Comparison of ENCODE assay signal across 25 cellular contexts in genomic region chrX:19097553-19097952, GRCh38. TPM values are rescaled to one million over a fixed set of nuclear protein-coding genes. Genes with fewer than 3 reads are reported as not detected.
"Had no signal": no experiment of that assay in that cellular context is flagged by ENCODE, and none has a peak within 500 bp of the region (broad histone marks: within the 10 kb centered on the region; RNA-seq: fewer than 3 reads in every experiment).

No MANE protein-coding gene starts in this region.

- H3K27me3 ChIP-seq: brain microvascular endothelial cell, cardiac muscle cell had no signal

- H3K36me3 ChIP-seq: brain microvascular endothelial cell, cardiac muscle cell had no signal

- H3K4me3 Mint-ChIP-seq: activated CD4-positive, alpha-beta memory T cell treated with anti-CD3 and anti-CD28 coated beads, Interleukin-2, amount 10 ng/mL, durations not matched to agents 7 days and 5 days; activated CD4-positive, alpha-beta T cell treated with anti-CD3 and anti-CD28 coated beads, Interleukin-2, amount 10 ng/mL, durations not matched to agents 7 days and 5 days; activated naive CD4-positive, alpha-beta T cell treated with anti-CD3 and anti-CD28 coated beads, Interleukin-2, amount 10 ng/mL, durations not matched to agents 7 days and 5 days; activated naive CD8-positive, alpha-beta T cell treated with anti-CD3 and anti-CD28 coated beads for 36 hours; activated T-helper 17 cell treated with anti-CD3 and anti-CD28 coated beads, Interleukin-2, amount 50 U/mL, for 72 hours; T-helper 17 cell had no signal

- H3K27me3 Mint-ChIP-seq: activated CD4-positive, alpha-beta T cell treated with anti-CD3 and anti-CD28 coated beads, Interleukin-2, amount 10 ng/mL, durations not matched to agents 7 days and 5 days; activated naive CD4-positive, alpha-beta T cell treated with anti-CD3 and anti-CD28 coated beads, Interleukin-2, amount 10 ng/mL, durations not matched to agents 7 days and 5 days; activated naive CD8-positive, alpha-beta T cell treated with anti-CD3 and anti-CD28 coated beads for 36 hours; activated T-helper 17 cell treated with anti-CD3 and anti-CD28 coated beads, Interleukin-2, amount 50 U/mL, for 72 hours; T-helper 17 cell had no signal

- H3K27ac ChIP-seq: brain microvascular endothelial cell, cardiac muscle cell had no signal

- DNase-seq: activated CD4-positive, alpha-beta memory T cell treated with anti-CD3 and anti-CD28 coated beads, Interleukin-2, amount 10 ng/mL, durations not matched to agents 7 days and 5 days; activated CD4-positive, alpha-beta T cell treated with anti-CD3 and anti-CD28 coated beads, Interleukin-2, amount 10 ng/mL, durations not matched to agents 7 days and 5 days; activated CD4-positive, CD25-positive, alpha-beta regulatory T cell; activated gamma-delta T cell treated with Interleukin-2 at 50 U/mL for 16 hours; activated naive CD4-positive, alpha-beta T cell treated with anti-CD3 and anti-CD28 coated beads, Interleukin-2, amount 10 ng/mL, durations not matched to agents 7 days and 5 days; activated naive CD8-positive, alpha-beta T cell treated with anti-CD3 and anti-CD28 coated beads for 36 hours; activated T-cell treated with anti-CD3 and anti-CD28 coated beads for 4 hours; activated T-cell treated with anti-CD3 and anti-CD28 coated beads, Interleukin-2, amount 50 U/mL, for 48 hours; brain microvascular endothelial cell; NCI-H1092; NCI-H1417; NCI-H1930; NCI-H2171; NCI-H2227 treated with DMSO at 0.1 percent for 48 hours; NCI-H446 treated with DMSO at 0.1 percent for 48 hours; NCI-H526; NCI-H82; SIG-M5; T-helper 17 cell; T-helper 9 cell had no signal

- ATAC-seq: activated T-helper 17 cell treated with anti-CD3 and anti-CD28 coated beads, Interleukin-2, amount 50 U/mL, for 72 hours; T-helper 17 cell had no signal

- H3K27ac Mint-ChIP-seq: activated CD4-positive, alpha-beta memory T cell treated with anti-CD3 and anti-CD28 coated beads, Interleukin-2, amount 10 ng/mL, durations not matched to agents 7 days and 5 days; activated CD4-positive, alpha-beta T cell treated with anti-CD3 and anti-CD28 coated beads, Interleukin-2, amount 10 ng/mL, durations not matched to agents 7 days and 5 days; activated naive CD4-positive, alpha-beta T cell treated with anti-CD3 and anti-CD28 coated beads, Interleukin-2, amount 10 ng/mL, durations not matched to agents 7 days and 5 days; activated naive CD8-positive, alpha-beta T cell treated with anti-CD3 and anti-CD28 coated beads for 36 hours; activated T-helper 17 cell treated with anti-CD3 and anti-CD28 coated beads, Interleukin-2, amount 50 U/mL, for 72 hours; T-helper 17 cell had no signal

- H3K4me3 ChIP-seq: cardiac muscle cell had no signal

- H3K4me1 Mint-ChIP-seq: activated CD4-positive, alpha-beta memory T cell treated with anti-CD3 and anti-CD28 coated beads, Interleukin-2, amount 10 ng/mL, durations not matched to agents 7 days and 5 days; activated CD4-positive, alpha-beta T cell treated with anti-CD3 and anti-CD28 coated beads, Interleukin-2, amount 10 ng/mL, durations not matched to agents 7 days and 5 days; activated naive CD4-positive, alpha-beta T cell treated with anti-CD3 and anti-CD28 coated beads, Interleukin-2, amount 10 ng/mL, durations not matched to agents 7 days and 5 days; activated naive CD8-positive, alpha-beta T cell treated with anti-CD3 and anti-CD28 coated beads for 36 hours; activated T-helper 17 cell treated with anti-CD3 and anti-CD28 coated beads, Interleukin-2, amount 50 U/mL, for 72 hours; T-helper 17 cell had no signal

- H3K36me3 Mint-ChIP-seq: activated naive CD4-positive, alpha-beta T cell treated with anti-CD3 and anti-CD28 coated beads, Interleukin-2, amount 10 ng/mL, durations not matched to agents 7 days and 5 days; activated naive CD8-positive, alpha-beta T cell treated with anti-CD3 and anti-CD28 coated beads for 36 hours had no signal

- H3K9me3 Mint-ChIP-seq: activated CD4-positive, alpha-beta memory T cell treated with anti-CD3 and anti-CD28 coated beads, Interleukin-2, amount 10 ng/mL, durations not matched to agents 7 days and 5 days; activated CD4-positive, alpha-beta T cell treated with anti-CD3 and anti-CD28 coated beads, Interleukin-2, amount 10 ng/mL, durations not matched to agents 7 days and 5 days; activated naive CD4-positive, alpha-beta T cell treated with anti-CD3 and anti-CD28 coated beads, Interleukin-2, amount 10 ng/mL, durations not matched to agents 7 days and 5 days; activated naive CD8-positive, alpha-beta T cell treated with anti-CD3 and anti-CD28 coated beads for 36 hours; activated T-helper 17 cell treated with anti-CD3 and anti-CD28 coated beads, Interleukin-2, amount 50 U/mL, for 72 hours had no signal

RNA-seq across cellular contexts. Expression of gene ADGRG2, which starts 24.7 kb away (rescaled TPM):
- total RNA-seq: activated CD4-positive, alpha-beta memory T cell treated with anti-CD3 and anti-CD28 coated beads, Interleukin-2, amount 10 ng/mL, durations not matched to agents 7 days and 5 days; activated CD4-positive, alpha-beta T cell treated with anti-CD3 and anti-CD28 coated beads, Interleukin-2, amount 10 ng/mL, durations not matched to agents 7 days and 5 days; activated CD8-positive, alpha-beta memory T cell treated with anti-CD3 and anti-CD28 coated beads for 36 hours; activated naive CD8-positive, alpha-beta T cell treated with anti-CD3 and anti-CD28 coated beads for 36 hours; activated T-helper 17 cell treated with anti-CD3 and anti-CD28 coated beads, Interleukin-2, amount 50 U/mL, for 72 hours; OCI-LY7; RPMI7951; T-helper 17 cell had no signal
